8 cellular contexts compared by ENCODE assay signal in the genomic region with DNA sequence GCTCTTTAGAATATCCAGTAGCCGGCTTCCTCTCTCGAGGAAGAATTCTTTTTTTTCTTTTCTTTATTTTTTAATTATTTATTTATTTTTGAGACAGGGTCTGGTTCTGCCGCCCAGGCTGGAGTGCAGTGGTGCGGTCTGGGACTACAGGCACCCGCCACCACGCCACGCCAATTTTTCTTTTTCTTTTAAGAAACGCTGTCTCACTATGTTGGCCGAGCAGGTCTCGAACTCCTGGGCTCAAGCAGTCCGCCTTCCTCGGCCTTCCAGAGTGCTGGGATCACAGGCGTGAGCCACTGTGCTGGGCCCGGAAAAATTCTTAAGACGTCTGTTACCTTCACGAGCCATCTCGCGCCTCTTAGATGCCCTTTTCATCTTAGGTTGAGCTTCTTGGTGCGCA. TPM values are rescaled to one million over a fixed set of nuclear protein-coding genes. Genes with fewer than 3 reads are reported as not detected.
DNase-seq lines count a peak whose midpoint lies in the region; ATAC-seq, FAIRE-seq and TF ChIP-seq lines count a peak whose summit lies in the region.

No MANE protein-coding gene starts in this region.

- FAIRE-seq in GM12878 (lab: Jason Lieb, UNC), result no peak

- H3K9me3 Mint-ChIP-seq in activated T-cell treated with anti-CD3 and anti-CD28 coated beads, Interleukin-2, amount 50 U/mL, for 72 hours, result no peaks in the 10 kb centered on the region

- CTCF ChIA-PET in GM12878 (lab: Yijun Ruan, JAX), result interaction anchor here (1.1 to 1.6 kb wide), 3 partner anchors 14 to 297 kb away, joined by 3 to 4 read pairs (median 4); no protein-coding TSS in a partner anchor

- no peaks in the 10 kb centered on the region for H4K20me1 ChIP-seq in GM12878 (ENCODE audit: control insufficient read depth, insufficient read depth)

- RAD21 ChIA-PET in GM12878 (lab: Charles Lee; ENCODE audit: unreplicated experiment), result interaction anchor here (0.9 to 2.9 kb wide), 4 partner anchors 16 to 61 kb away, joined by 3 to 10 read pairs (median 4); no protein-coding TSS in a partner anchor

- peak overlapping the region; percentile 70 for H3K27ac Mint-ChIP-seq in activated T-cell treated with anti-CD3 and anti-CD28 coated beads, Interleukin-2, amount 50 U/mL, for 72 hours

- TF ChIP-seq CTCF in GM12878 (IDR thresholded peaks at IDR 0.05 in 2 of 3, conservative IDR thresholded peaks at IDR 0.05 in 1 of 3; ENCODE audit: control insufficient read depth in 2 of 3, extremely low read depth in 1 of 3, insufficient read depth in 1 of 3, low read depth in 3 of 3, low read length in 3 of 3) (no peak), lower lobe of right lung (IDR thresholded peaks at IDR 0.05) (no peak), tibial artery (IDR thresholded peaks at IDR 0.05) (no peak)

- H3K36me3 Mint-ChIP-seq in activated T-cell treated with anti-CD3 and anti-CD28 coated beads, Interleukin-2, amount 50 U/mL, for 72 hours (ENCODE audit: insufficient read depth in 2 of 2), result peaks cover 0 to 3% of the 10 kb centered on the region in 2 donors

- SMC1A ChIA-PET in GM12878 (lab: Charles Lee; ENCODE audit: uncharacterized antibody, unreplicated experiment), result interaction anchor here (0.7 to 2.0 kb wide), 12 partner anchors 9 to 190 kb away, joined by 3 to 9 read pairs (median 3); no protein-coding TSS in a partner anchor

- WGBS in GM12878 (ENCODE audit: insufficient coverage, insufficient replicate concordance, low lambda C conversion rate, missing lambda C conversion rate), result 81% methylated on average over 19 of the region's 19 CpGs

- ATAC-seq in activated T-cell treated with anti-CD3 and anti-CD28 coated beads, Interleukin-2, amount 50 U/mL, for 72 hours (replicated peaks in 1 of 2), result no peak
- no peak for ATAC-seq in GM12878
- no peak for ATAC-seq in lower lobe of right lung

- TSS peak; percentile 80 for BruUV-seq in GM12878 (replicated peaks; lab: Mats Ljungman, UMichigan)

- no peak for TF ChIP-seq EP300 in GM12878 (IDR thresholded peaks at IDR 0.05; ENCODE audit: borderline replicate concordance in 1 of 2, control insufficient read depth in 1 of 2, low read depth in 2 of 2, low read length in 2 of 2)

- peaks cover 4% of the 10 kb centered on the region; the same call in 1 of the 2 replicates for H3K4me1 ChIP-seq in GM12878 (ENCODE audit: control insufficient read depth, insufficient read depth, low read length)
- H3K4me1 ChIP-seq in lower lobe of right lung, result peaks cover 37% of the 10 kb centered on the region
- peaks cover 0 to 28% (median 6%) of the 10 kb centered on the region in 4 donors for H3K4me1 ChIP-seq in tibial artery

- no peaks in the 10 kb centered on the region for H3K27me3 Mint-ChIP-seq in activated T-cell treated with anti-CD3 and anti-CD28 coated beads, Interleukin-2, amount 50 U/mL, for 72 hours (ENCODE audit: low read depth)

- peak overlapping the region; percentile 85 to 88 for H3K4me3 Mint-ChIP-seq in activated T-cell treated with anti-CD3 and anti-CD28 coated beads, Interleukin-2, amount 50 U/mL, for 72 hours

- intact Hi-C loops in GM12878 (cut with micrococcal nuclease; ENCODE audit: unreplicated experiment) (loop anchor here (1.0 kb wide), 1 partner anchor 31 kb away; no protein-coding TSS in a partner anchor), lower lobe of right lung (cut with DNase I) (no loop called here), tibial artery (cut with DNase I; ENCODE audit: low total_unique reads) (loop anchor here (10.0 kb wide), 2 partner anchors 178 to 192 kb away; no protein-coding TSS in a partner anchor)

- H3K9me3 ChIP-seq in GM12878 (replicated peaks; ENCODE audit: control insufficient read depth, insufficient read depth, low read length) (no peaks in the 10 kb centered on the region), lower lobe of right lung (no peaks in the 10 kb centered on the region), tibial artery (no peaks in the 10 kb centered on the region)

- no peaks in the 10 kb centered on the region for H3K36me3 ChIP-seq in GM12878 (ENCODE audit: control insufficient read depth in 2 of 2, insufficient read depth in 2 of 2, low read length in 1 of 2)
- no peaks in the 10 kb centered on the region for H3K36me3 ChIP-seq in lower lobe of right lung
- no peaks in the 10 kb centered on the region for H3K36me3 ChIP-seq in tibial artery

- H3K79me2 ChIP-seq in GM12878 (ENCODE audit: control insufficient read depth, insufficient read depth, low read length), result peaks cover 34% of the 10 kb centered on the region

- no peak for DNase-seq in activated T-cell treated with anti-CD3 and anti-CD28 coated beads, Interleukin-2, amount 50 U/mL, for 72 hours
- no peak for DNase-seq in activated T-cell treated with anti-CD3 and anti-CD28 coated beads, Interleukin-2, amount 50 U/mL, for 1 hour
- DNase-seq in GM12878 (ENCODE audit: low read depth, low spot score) (no peak), lower lobe of right lung (no peak), tibial artery (no peak), COLO668 (lab: John Stamatoyannopoulos, UW; ENCODE audit: unreplicated experiment) (no peak), KBM-7 (no peak), NCI-H2196 treated with DMSO at 0.1 percent for 48 hours (lab: John Stamatoyannopoulos, UW; ENCODE audit: unreplicated experiment) (no peak)

- H2AFZ ChIP-seq in GM12878 (ENCODE audit: control insufficient read depth, low read depth, low read length), result peak overlapping the region; percentile 98

- peak overlapping the region; percentile 80; the same call in 1 of the 2 replicates for H3K9ac ChIP-seq in GM12878 (ENCODE audit: control insufficient read depth, insufficient read depth, low read length)

- TF ChIP-seq RAD21 in GM12878 (IDR thresholded peaks at IDR 0.05; ENCODE audit: insufficient read depth, low read depth, low read length), result no peak

- H3K27ac ChIP-seq in GM12878 (ENCODE audit: control insufficient read depth, insufficient read depth), result no peak overlapping the region
- peak overlapping the region; percentile 90 for H3K27ac ChIP-seq in lower lobe of right lung
- H3K27ac ChIP-seq in tibial artery, result peak overlapping the region; percentile 93 to 97

- H3K4me3 ChIP-seq in GM12878 (peak overlapping the region; percentile 83; the same call in 1 of the 2 replicates), lower lobe of right lung (peak overlapping the region; percentile 82), tibial artery (peak overlapping the region; percentile 78 to 79)

- peak overlapping the region; percentile 81 for H3K4me2 ChIP-seq in GM12878 (ENCODE audit: control insufficient read depth, insufficient read depth)

- H3K27me3 ChIP-seq in GM12878 (replicated peaks in 1 of 2; ENCODE audit: control insufficient read depth in 2 of 2, insufficient read depth in 2 of 2, low read length in 1 of 2) (no peaks in the 10 kb centered on the region), lower lobe of right lung (ENCODE audit: low read depth) (no peaks in the 10 kb centered on the region), tibial artery (no peaks in the 10 kb centered on the region)

- in situ Hi-C loops in GM12878 (cut with MboI) (no loop called here), KBM-7 (cut with MboI; ENCODE audit: low pct_unique_long_range_greater_than_20kb, low sequenced_read_pairs) (no loop called here)

- POLR2A ChIA-PET in GM12878 (lab: Charles Lee), result interaction anchor here (1.5 kb wide), 1 partner anchor 66 kb away, joined by 6 read pairs; no protein-coding TSS in a partner anchor

- H3K4me1 Mint-ChIP-seq in activated T-cell treated with anti-CD3 and anti-CD28 coated beads, Interleukin-2, amount 50 U/mL, for 72 hours (ENCODE audit: low read depth), result peaks cover 25% of the 10 kb centered on the region

- TF ChIP-seq POLR2A in GM12878 (IDR thresholded peaks at IDR 0.05; ENCODE audit: low read depth, low read length), result no peak

TF ChIP-seq in GM12878, 131 proteins besides CTCF, POLR2A, EP300 and RAD21:
- no peak for TF ChIP-seq STAT1 (conservative IDR thresholded peaks at IDR 0.05)
- TF ChIP-seq ZBED1 (IDR thresholded peaks at IDR 0.05; ENCODE audit: borderline replicate concordance), result no peak
- no peak for TF ChIP-seq SUPT20H (IDR thresholded peaks at IDR 0.05; ENCODE audit: borderline replicate concordance, control insufficient read depth, low read depth, low read length)
- TF ChIP-seq SMAD5 (IDR thresholded peaks at IDR 0.05; ENCODE audit: low read depth), result no peak
- TF ChIP-seq HDGF (IDR thresholded peaks at IDR 0.05), result no peak
- TF ChIP-seq SMC3 (IDR thresholded peaks at IDR 0.05; ENCODE audit: borderline replicate concordance, low read length), result no peak

RNA-seq across cellular contexts. Expression of a gene that starts 0.9 kb away (rescaled TPM):
- total RNA-seq in activated T-cell treated with anti-CD3 and anti-CD28 coated beads, Interleukin-2, amount 50 U/mL, for 72 hours, result 10 to 100 TPM; 40.3 to 40.5 TPM
- total RNA-seq in GM12878 (2013; cell fraction: nucleolus; rRNA removed), result 305 and 317 TPM in 2 replicates
- total RNA-seq in GM12878 (2014; rRNA removed), result 17.0 and 17.3 TPM in 2 replicates
- 24.1 and 24.4 TPM in 2 replicates for total RNA-seq in GM12878 (2014; rRNA removed; fragmentation: Illumina TruSeq; extraction: Trizol)
- total RNA-seq in GM12878 (2021), result 46.8 and 48.2 TPM in 2 replicates
- 17.6 TPM for polyA plus RNA-seq in GM12878 (2011; ENCODE audit: low read depth)
- 24.0 and 28.9 TPM in 2 replicates for polyA plus RNA-seq in GM12878 (2011; rRNA removed)
- 15.7 and 18.7 TPM in 2 replicates for polyA plus RNA-seq in GM12878 (2011; cell fraction: cytosol; rRNA removed)
- polyA plus RNA-seq in GM12878 (2011; cell fraction: nucleus; rRNA removed), result 85.3 and 85.6 TPM in 2 replicates
- polyA plus RNA-seq in GM12878 (2012), result 26.0 and 29.7 TPM in 2 replicates
- 47.3 and 65.5 TPM in 2 replicates for polyA plus RNA-seq in GM12878 (2014; fragmentation: Illumina TruSeq; extraction: Trizol)
- polyA plus RNA-seq in GM12878 (2014; fragmentation: Nextera tagmentation; extraction: Ambion mirVana), result 1 to 10 TPM; 6.0 to 8.1 TPM
- 27.7 and 30.3 TPM in 2 replicates for polyA plus RNA-seq in GM12878 (2014; rRNA removed)
- polyA plus RNA-seq in GM12878 (2016; fragmentation: Nextera tagmentation; extraction: Ambion mirVana), result 10 to 100 TPM in 1 of 2 experiments, 1 to 10 TPM in 1; 8.4 to 22.3 TPM
- 39.7 and 51.5 TPM in 2 replicates for polyA minus RNA-seq in GM12878 (2011; rRNA and poly(A)+ RNA removed)
- polyA minus RNA-seq in GM12878 (2011; cell fraction: cytosol; rRNA and poly(A)+ RNA removed), result 13.6 and 20.6 TPM in 2 replicates
- polyA minus RNA-seq in GM12878 (2011; cell fraction: nucleus; rRNA and poly(A)+ RNA removed), result 61.7 and 86.0 TPM in 2 replicates
- 42.2 TPM for total RNA-seq in lower lobe of right lung
